In genomic region chr3:23236890-23237289, GRCh38 we compare ENCODE assay signal across 27 cellular contexts.
"Had no signal": no experiment of that assay in that cellular context is flagged by ENCODE, and none has a peak within 500 bp of the region (broad histone marks: within the 10 kb centered on the region; RNA-seq: fewer than 3 reads in every experiment).

No MANE protein-coding gene starts in this region.

- H3K36me3 ChIP-seq: left ventricle myocardium inferior, neural progenitor cell, neutrophil, right atrium auricular region, right lobe of liver, thyroid gland, transverse colon, upper lobe of left lung, vagina had no signal

- H3K4me3 Mint-ChIP-seq: memory B cell; naive thymus-derived CD8-positive, alpha-beta T cell; nephron; neural progenitor cell; stimulated activated memory B cell treated with anti-CD40 and anti-IgM and Interleukin-4, amounts not matched to agents 10 μg/mL and 1 μg/mL and 100 μg/mL, for 72 hours; stimulated activated naive CD8-positive, alpha-beta T cell treated with anti-CD3 and anti-CD28 coated beads, Interleukin-15, amount 100 ng/mL, for 72 hours had no signal

- DNase-seq: islet precursor cell; left ventricle myocardium inferior; naive thymus-derived CD8-positive, alpha-beta T cell; occipital lobe; psoas muscle; right lobe of liver; stimulated activated CD4-positive, alpha-beta T cell treated with anti-CD3 and anti-CD28 coated beads, Interleukin-1b, Interleukin-23, amount 100 ng/mL, for 48 hours; stimulated activated CD4-positive, alpha-beta T cell treated with anti-CD3 and anti-CD28 coated beads, Interleukin-2, amount 100 ng/mL, for 48 hours; stimulated activated CD4-positive, alpha-beta T cell treated with anti-CD3 and anti-CD28 coated beads, Interleukin-4, amount 100 ng/mL, for 4 hours; stimulated activated CD8-positive, alpha-beta memory T cell treated with anti-CD3 and anti-CD28 coated beads, Interleukin-4, amount 100 ng/mL, for 48 hours; stimulated activated naive CD4-positive, alpha-beta T cell treated with Interleukin-2 at 50 U/mL for 16 hours; stimulated activated naive CD8-positive, alpha-beta T cell treated with anti-CD3 and anti-CD28 coated beads, Interleukin-15, amount 100 ng/mL, for 72 hours; substantia nigra; testis; thyroid gland; transverse colon; upper lobe of left lung had no signal

- H3K4me2 ChIP-seq: neural progenitor cell, smooth muscle cell had no signal

- H3K27me3 Mint-ChIP-seq: memory B cell; naive thymus-derived CD8-positive, alpha-beta T cell; stimulated activated memory B cell treated with anti-CD40 and anti-IgM and Interleukin-4, amounts not matched to agents 10 μg/mL and 1 μg/mL and 100 μg/mL, for 72 hours; stimulated activated naive CD8-positive, alpha-beta T cell treated with anti-CD3 and anti-CD28 coated beads, Interleukin-15, amount 100 ng/mL, for 72 hours had no signal

- H3K4me1 ChIP-seq: parathyroid adenoma, testis, thyroid gland, vagina had no signal

- H3K27me3 ChIP-seq: neural progenitor cell, neutrophil, right atrium auricular region, right lobe of liver, testis, thyroid gland, transverse colon, upper lobe of left lung, vagina had no signal

- H3K27ac Mint-ChIP-seq: memory B cell; naive thymus-derived CD8-positive, alpha-beta T cell; nephron; neural progenitor cell; stimulated activated memory B cell treated with anti-CD40 and anti-IgM and Interleukin-4, amounts not matched to agents 10 μg/mL and 1 μg/mL and 100 μg/mL, for 72 hours; stimulated activated naive CD8-positive, alpha-beta T cell treated with anti-CD3 and anti-CD28 coated beads, Interleukin-15, amount 100 ng/mL, for 72 hours had no signal

- H3K36me3 Mint-ChIP-seq: memory B cell had no signal

- H3K9me3 Mint-ChIP-seq: naive thymus-derived CD8-positive, alpha-beta T cell; nephron; neural progenitor cell; stimulated activated naive CD8-positive, alpha-beta T cell treated with anti-CD3 and anti-CD28 coated beads, Interleukin-15, amount 100 ng/mL, for 72 hours had no signal

- H3K9ac ChIP-seq: neural progenitor cell, parathyroid adenoma had no signal

- H3K4me3 ChIP-seq: left ventricle myocardium inferior, lung, neural progenitor cell, psoas muscle, right atrium auricular region, right lobe of liver, smooth muscle cell, testis, thyroid gland, transverse colon, upper lobe of left lung, vagina had no signal

- H3K9me3 ChIP-seq: left ventricle myocardium inferior, neutrophil, psoas muscle, right atrium auricular region, right lobe of liver, testis, thyroid gland, transverse colon, upper lobe of left lung, vagina had no signal

- ATAC-seq: naive thymus-derived CD8-positive, alpha-beta T cell; psoas muscle; right lobe of liver; stimulated activated memory B cell treated with anti-CD40 and anti-IgM and Interleukin-4, amounts not matched to agents 10 μg/mL and 1 μg/mL and 100 μg/mL, for 72 hours; stimulated activated naive CD8-positive, alpha-beta T cell treated with anti-CD3 and anti-CD28 coated beads, Interleukin-15, amount 100 ng/mL, for 72 hours had no signal

- H3K27ac ChIP-seq: left ventricle myocardium inferior, neural progenitor cell, neutrophil, parathyroid adenoma, psoas muscle, right atrium auricular region, right lobe of liver, testis, thyroid gland, transverse colon, upper lobe of left lung, vagina had no signal
